ENCODE assay signal across 1 cellular context in the genomic region with DNA sequence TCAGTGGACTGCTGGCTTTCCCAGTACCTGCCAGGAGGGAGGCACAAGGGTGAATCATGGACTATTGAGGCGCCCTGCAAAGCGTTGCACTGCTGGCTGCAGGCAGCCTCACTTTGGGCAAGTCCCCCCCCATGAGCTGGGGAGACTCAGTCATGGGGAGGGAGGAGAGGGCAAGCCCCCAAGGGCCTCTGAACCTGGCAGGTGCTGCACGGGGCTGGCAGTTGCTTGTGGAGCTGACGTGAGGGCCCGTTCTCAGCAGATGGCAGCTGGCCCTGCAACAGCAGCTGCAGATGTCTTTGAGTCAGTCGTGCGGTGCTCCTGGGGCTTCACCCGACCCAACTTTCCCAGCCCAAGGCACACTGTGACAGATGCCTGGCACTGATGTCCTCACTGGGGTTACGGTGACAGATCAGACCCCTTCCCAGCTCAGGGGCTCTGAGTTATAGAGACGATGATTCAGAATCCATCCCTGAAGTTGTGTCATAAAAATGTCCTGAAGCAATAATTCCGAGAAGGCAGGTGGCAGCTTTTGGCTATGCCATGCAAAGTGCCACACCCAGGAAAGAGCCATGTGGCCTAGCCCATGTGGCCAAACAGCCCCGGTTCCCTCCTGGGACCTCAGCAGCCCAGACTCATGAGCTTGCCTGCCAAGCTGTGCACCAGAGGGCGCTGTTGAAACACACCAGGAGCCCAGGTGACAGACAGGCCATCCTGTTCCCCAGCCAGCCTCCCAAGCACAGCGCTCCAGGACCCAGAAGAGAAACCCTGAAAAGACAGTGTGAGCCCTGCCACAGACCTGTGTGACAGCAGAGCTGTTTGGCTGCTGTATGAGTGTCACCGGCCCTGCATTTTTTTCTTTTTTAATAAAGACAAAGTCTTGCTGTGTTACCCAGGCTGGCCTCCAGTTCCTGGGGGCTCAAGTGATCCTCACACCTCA.
TF ChIP-seq lines count a peak whose summit lies in the region.

No MANE protein-coding gene starts in this region.

TF ChIP-seq in K562, 482 proteins besides CTCF, POLR2A, EP300 and RAD21 (continued from another document and continues in another):
- TF ChIP-seq, protein P1, sequence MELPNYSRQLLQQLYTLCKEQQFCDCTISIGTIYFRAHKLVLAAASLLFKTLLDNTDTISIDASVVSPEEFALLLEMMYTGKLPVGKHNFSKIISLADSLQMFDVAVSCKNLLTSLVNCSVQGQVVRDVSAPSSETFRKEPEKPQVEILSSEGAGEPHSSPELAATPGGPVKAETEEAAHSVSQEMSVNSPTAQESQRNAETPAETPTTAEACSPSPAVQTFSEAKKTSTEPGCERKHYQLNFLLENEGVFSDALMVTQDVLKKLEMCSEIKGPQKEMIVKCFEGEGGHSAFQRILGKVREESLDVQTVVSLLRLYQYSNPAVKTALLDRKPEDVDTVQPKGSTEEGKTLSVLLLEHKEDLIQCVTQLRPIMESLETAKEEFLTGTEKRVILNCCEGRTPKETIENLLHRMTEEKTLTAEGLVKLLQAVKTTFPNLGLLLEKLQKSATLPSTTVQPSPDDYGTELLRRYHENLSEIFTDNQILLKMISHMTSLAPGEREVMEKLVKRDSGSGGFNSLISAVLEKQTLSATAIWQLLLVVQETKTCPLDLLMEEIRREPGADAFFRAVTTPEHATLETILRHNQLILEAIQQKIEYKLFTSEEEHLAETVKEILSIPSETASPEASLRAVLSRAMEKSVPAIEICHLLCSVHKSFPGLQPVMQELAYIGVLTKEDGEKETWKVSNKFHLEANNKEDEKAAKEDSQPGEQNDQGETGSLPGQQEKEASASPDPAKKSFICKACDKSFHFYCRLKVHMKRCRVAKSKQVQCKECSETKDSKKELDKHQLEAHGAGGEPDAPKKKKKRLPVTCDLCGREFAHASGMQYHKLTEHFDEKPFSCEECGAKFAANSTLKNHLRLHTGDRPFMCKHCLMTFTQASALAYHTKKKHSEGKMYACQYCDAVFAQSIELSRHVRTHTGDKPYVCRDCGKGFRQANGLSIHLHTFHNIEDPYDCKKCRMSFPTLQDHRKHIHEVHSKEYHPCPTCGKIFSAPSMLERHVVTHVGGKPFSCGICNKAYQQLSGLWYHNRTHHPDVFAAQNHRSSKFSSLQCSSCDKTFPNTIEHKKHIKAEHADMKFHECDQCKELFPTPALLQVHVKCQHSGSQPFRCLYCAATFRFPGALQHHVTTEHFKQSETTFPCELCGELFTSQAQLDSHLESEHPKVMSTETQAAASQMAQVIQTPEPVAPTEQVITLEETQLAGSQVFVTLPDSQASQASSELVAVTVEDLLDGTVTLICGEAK (IDR thresholded peaks at IDR 0.05) = no peak
- TF ChIP-seq, protein P1 (CRISPR knock-in tag; IDR thresholded peaks at IDR 0.05) = no peak
- TF ChIP-seq, protein P2, sequence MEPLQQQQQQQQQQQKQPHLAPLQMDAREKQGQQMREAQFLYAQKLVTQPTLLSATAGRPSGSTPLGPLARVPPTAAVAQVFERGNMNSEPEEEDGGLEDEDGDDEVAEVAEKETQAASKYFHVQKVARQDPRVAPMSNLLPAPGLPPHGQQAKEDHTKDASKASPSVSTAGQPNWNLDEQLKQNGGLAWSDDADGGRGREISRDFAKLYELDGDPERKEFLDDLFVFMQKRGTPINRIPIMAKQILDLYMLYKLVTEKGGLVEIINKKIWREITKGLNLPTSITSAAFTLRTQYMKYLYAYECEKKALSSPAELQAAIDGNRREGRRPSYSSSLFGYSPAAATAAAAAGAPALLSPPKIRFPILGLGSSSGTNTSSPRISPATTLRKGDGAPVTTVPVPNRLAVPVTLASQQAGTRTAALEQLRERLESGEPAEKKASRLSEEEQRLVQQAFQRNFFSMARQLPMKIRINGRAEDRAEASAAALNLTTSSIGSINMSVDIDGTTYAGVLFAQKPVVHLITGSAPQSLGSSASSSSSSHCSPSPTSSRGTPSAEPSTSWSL (CRISPR knock-in tag; IDR thresholded peaks at IDR 0.05; ENCODE audit: borderline replicate concordance) = no peak
- TF ChIP-seq, protein P3, sequence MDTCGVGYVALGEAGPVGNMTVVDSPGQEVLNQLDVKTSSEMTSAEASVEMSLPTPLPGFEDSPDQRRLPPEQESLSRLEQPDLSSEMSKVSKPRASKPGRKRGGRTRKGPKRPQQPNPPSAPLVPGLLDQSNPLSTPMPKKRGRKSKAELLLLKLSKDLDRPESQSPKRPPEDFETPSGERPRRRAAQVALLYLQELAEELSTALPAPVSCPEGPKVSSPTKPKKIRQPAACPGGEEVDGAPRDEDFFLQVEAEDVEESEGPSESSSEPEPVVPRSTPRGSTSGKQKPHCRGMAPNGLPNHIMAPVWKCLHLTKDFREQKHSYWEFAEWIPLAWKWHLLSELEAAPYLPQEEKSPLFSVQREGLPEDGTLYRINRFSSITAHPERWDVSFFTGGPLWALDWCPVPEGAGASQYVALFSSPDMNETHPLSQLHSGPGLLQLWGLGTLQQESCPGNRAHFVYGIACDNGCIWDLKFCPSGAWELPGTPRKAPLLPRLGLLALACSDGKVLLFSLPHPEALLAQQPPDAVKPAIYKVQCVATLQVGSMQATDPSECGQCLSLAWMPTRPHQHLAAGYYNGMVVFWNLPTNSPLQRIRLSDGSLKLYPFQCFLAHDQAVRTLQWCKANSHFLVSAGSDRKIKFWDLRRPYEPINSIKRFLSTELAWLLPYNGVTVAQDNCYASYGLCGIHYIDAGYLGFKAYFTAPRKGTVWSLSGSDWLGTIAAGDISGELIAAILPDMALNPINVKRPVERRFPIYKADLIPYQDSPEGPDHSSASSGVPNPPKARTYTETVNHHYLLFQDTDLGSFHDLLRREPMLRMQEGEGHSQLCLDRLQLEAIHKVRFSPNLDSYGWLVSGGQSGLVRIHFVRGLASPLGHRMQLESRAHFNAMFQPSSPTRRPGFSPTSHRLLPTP (IDR thresholded peaks at IDR 0.05; ENCODE audit: borderline replicate concordance, extremely low read depth, insufficient read length) = no peak
- no peak for TF ChIP-seq ZFP30 (CRISPR knock-in tag; IDR thresholded peaks at IDR 0.05; ENCODE audit: borderline replicate concordance)
- TF ChIP-seq, protein P4, sequence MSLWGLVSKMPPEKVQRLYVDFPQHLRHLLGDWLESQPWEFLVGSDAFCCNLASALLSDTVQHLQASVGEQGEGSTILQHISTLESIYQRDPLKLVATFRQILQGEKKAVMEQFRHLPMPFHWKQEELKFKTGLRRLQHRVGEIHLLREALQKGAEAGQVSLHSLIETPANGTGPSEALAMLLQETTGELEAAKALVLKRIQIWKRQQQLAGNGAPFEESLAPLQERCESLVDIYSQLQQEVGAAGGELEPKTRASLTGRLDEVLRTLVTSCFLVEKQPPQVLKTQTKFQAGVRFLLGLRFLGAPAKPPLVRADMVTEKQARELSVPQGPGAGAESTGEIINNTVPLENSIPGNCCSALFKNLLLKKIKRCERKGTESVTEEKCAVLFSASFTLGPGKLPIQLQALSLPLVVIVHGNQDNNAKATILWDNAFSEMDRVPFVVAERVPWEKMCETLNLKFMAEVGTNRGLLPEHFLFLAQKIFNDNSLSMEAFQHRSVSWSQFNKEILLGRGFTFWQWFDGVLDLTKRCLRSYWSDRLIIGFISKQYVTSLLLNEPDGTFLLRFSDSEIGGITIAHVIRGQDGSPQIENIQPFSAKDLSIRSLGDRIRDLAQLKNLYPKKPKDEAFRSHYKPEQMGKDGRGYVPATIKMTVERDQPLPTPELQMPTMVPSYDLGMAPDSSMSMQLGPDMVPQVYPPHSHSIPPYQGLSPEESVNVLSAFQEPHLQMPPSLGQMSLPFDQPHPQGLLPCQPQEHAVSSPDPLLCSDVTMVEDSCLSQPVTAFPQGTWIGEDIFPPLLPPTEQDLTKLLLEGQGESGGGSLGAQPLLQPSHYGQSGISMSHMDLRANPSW (CRISPR knock-in tag; IDR thresholded peaks at IDR 0.05) = no peak
- TF ChIP-seq BRD9 (IDR thresholded peaks at IDR 0.05; ENCODE audit: low read depth, partially characterized antibody) = no peak
- no peak for TF ChIP-seq TBP (optimal IDR thresholded peaks at IDR 0.05; ENCODE audit: low read depth, low read length)
- no peak for TF ChIP-seq CXXC5 (CRISPR knock-in tag; IDR thresholded peaks at IDR 0.05)
- no peak for TF ChIP-seq XRCC5 (IDR thresholded peaks at IDR 0.05; ENCODE audit: low read depth, low read length)
- no peak for TF ChIP-seq YY1 (IDR thresholded peaks at IDR 0.05; ENCODE audit: borderline replicate concordance in 1 of 3, control insufficient read depth in 1 of 3, extremely low read depth in 1 of 3, insufficient read depth in 3 of 3, insufficient read length in 1 of 3, insufficient replicate concordance in 2 of 3, low read depth in 1 of 3, low read length in 2 of 3)
- no peak for TF ChIP-seq ZNF644 (tag; IDR thresholded peaks at IDR 0.05; ENCODE audit: low read depth)
- no peak for TF ChIP-seq ZNF75A (CRISPR knock-in tag; IDR thresholded peaks at IDR 0.05)
- TF ChIP-seq PHF20 (IDR thresholded peaks at IDR 0.05; ENCODE audit: partially characterized antibody) = no peak
- TF ChIP-seq, protein P5, sequence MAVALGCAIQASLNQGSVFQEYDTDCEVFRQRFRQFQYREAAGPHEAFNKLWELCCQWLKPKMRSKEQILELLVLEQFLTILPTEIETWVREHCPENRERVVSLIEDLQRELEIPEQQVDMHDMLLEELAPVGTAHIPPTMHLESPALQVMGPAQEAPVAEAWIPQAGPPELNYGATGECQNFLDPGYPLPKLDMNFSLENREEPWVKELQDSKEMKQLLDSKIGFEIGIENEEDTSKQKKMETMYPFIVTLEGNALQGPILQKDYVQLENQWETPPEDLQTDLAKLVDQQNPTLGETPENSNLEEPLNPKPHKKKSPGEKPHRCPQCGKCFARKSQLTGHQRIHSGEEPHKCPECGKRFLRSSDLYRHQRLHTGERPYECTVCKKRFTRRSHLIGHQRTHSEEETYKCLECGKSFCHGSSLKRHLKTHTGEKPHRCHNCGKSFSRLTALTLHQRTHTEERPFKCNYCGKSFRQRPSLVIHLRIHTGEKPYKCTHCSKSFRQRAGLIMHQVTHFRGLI (CRISPR knock-in tag; IDR thresholded peaks at IDR 0.05) = no peak
- peak; percentile 75 for TF ChIP-seq RB1 (IDR thresholded peaks at IDR 0.05; ENCODE audit: low read depth)
- TF ChIP-seq, protein P6, sequence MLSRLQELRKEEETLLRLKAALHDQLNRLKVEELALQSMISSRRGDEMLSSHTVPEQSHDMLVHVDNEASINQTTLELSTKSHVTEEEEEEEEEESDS (CRISPR knock-in tag; IDR thresholded peaks at IDR 0.05) = no peak
- no peak for TF ChIP-seq TARDBP (IDR thresholded peaks at IDR 0.05)
- no peak for TF ChIP-seq CBX2 (IDR thresholded peaks at IDR 0.05; ENCODE audit: insufficient read depth, low read length, poor library complexity, severe bottlenecking)
- no peak for TF ChIP-seq POLR3A (IDR thresholded peaks at IDR 0.05; ENCODE audit: borderline replicate concordance, extremely low read depth, insufficient read depth, insufficient read length)
- TF ChIP-seq, protein P7, sequence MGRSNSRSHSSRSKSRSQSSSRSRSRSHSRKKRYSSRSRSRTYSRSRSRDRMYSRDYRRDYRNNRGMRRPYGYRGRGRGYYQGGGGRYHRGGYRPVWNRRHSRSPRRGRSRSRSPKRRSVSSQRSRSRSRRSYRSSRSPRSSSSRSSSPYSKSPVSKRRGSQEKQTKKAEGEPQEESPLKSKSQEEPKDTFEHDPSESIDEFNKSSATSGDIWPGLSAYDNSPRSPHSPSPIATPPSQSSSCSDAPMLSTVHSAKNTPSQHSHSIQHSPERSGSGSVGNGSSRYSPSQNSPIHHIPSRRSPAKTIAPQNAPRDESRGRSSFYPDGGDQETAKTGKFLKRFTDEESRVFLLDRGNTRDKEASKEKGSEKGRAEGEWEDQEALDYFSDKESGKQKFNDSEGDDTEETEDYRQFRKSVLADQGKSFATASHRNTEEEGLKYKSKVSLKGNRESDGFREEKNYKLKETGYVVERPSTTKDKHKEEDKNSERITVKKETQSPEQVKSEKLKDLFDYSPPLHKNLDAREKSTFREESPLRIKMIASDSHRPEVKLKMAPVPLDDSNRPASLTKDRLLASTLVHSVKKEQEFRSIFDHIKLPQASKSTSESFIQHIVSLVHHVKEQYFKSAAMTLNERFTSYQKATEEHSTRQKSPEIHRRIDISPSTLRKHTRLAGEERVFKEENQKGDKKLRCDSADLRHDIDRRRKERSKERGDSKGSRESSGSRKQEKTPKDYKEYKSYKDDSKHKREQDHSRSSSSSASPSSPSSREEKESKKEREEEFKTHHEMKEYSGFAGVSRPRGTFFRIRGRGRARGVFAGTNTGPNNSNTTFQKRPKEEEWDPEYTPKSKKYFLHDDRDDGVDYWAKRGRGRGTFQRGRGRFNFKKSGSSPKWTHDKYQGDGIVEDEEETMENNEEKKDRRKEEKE (IDR thresholded peaks at IDR 0.05; ENCODE audit: borderline replicate concordance in 1 of 2, control insufficient read depth in 1 of 2, low read depth in 2 of 2, low read length in 1 of 2) = no peak
- TF ChIP-seq, protein P8, sequence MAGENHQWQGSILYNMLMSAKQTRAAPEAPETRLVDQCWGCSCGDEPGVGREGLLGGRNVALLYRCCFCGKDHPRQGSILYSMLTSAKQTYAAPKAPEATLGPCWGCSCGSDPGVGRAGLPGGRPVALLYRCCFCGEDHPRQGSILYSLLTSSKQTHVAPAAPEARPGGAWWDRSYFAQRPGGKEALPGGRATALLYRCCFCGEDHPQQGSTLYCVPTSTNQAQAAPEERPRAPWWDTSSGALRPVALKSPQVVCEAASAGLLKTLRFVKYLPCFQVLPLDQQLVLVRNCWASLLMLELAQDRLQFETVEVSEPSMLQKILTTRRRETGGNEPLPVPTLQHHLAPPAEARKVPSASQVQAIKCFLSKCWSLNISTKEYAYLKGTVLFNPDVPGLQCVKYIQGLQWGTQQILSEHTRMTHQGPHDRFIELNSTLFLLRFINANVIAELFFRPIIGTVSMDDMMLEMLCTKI (IDR thresholded peaks at IDR 0.05; ENCODE audit: partially characterized antibody) = no peak
- TF ChIP-seq CREB1 (IDR thresholded peaks at IDR 0.05) = no peak
- no peak for TF ChIP-seq CREB1 (CRISPR knock-in tag; IDR thresholded peaks at IDR 0.05)
- TF ChIP-seq BMI1 (IDR thresholded peaks at IDR 0.05; ENCODE audit: low read length) = no peak
